22 cellular contexts compared by ENCODE assay signal in genomic region chr6:135310291-135310690, GRCh38.
DNase-seq lines count a peak whose midpoint lies in the region; ATAC-seq, FAIRE-seq and TF ChIP-seq lines count a peak whose summit lies in the region.
"Had no signal": no experiment of that assay in that cellular context is flagged by ENCODE, and none has a peak within 500 bp of the region (broad histone marks: within the 10 kb centered on the region; RNA-seq: fewer than 3 reads in every experiment).

No MANE protein-coding gene starts in this region.

- ATAC-seq in Right ventricle myocardium inferior (peak; percentile 37), right cardiac atrium (no peak), upper lobe of right lung (peak; percentile 56)
- ATAC-seq: activated CD8-positive, alpha-beta T cell treated with anti-CD3 and anti-CD28 coated beads for 36 hours; naive thymus-derived CD4-positive, alpha-beta T cell had no signal

- TF ChIP-seq POLR2A in stomach (IDR thresholded peaks at IDR 0.05), result no peak

- no peaks in the 10 kb centered on the region for H3K27me3 ChIP-seq in right cardiac atrium (ENCODE audit: control insufficient read depth, insufficient read depth)
- H3K27me3 ChIP-seq in upper lobe of right lung, result no peaks in the 10 kb centered on the region
- no peaks in the 10 kb centered on the region for H3K27me3 ChIP-seq in stomach
- no peaks in the 10 kb centered on the region for H3K27me3 ChIP-seq in small intestine (ENCODE audit: control insufficient read depth in 2 of 2, insufficient read depth in 2 of 2, low read length in 2 of 2)
- H3K27me3 ChIP-seq: ovary, sigmoid colon had no signal

- H3K27ac ChIP-seq in right cardiac atrium (ENCODE audit: low read length) (no peak overlapping the region), upper lobe of right lung (no peak overlapping the region), stomach (no peak overlapping the region), small intestine (ENCODE audit: low read depth in 1 of 2, low read length in 1 of 2) (no peak overlapping the region)
- H3K27ac ChIP-seq: ovary, sigmoid colon had no signal

- H3K9me3 ChIP-seq in right cardiac atrium (ENCODE audit: control insufficient read depth, low read length) (no peaks in the 10 kb centered on the region), upper lobe of right lung (no peaks in the 10 kb centered on the region), stomach (no peaks in the 10 kb centered on the region), small intestine (ENCODE audit: control insufficient read depth, low read depth) (no peaks in the 10 kb centered on the region)
- H3K9me3 ChIP-seq: ovary, sigmoid colon had no signal

- no peak for FAIRE-seq in small intestine (lab: Jason Lieb, UNC)
- FAIRE-seq: astrocyte had no signal

- DNase-seq in Right ventricle myocardium inferior (ENCODE audit: missing footprints), result no peak
- DNase-seq in right cardiac atrium, result no peak
- DNase-seq in MV-4-11 (lab: John Stamatoyannopoulos, UW), result peak; percentile 88
- DNase-seq in SKM-1 treated with dmso at 0.1 percent for 144 hours (lab: John Stamatoyannopoulos, UW; ENCODE audit: unreplicated experiment), result peak; percentile 70
- DNase-seq in upper lobe of right lung, result no peak
- no peak for DNase-seq in stomach
- no peak for DNase-seq in small intestine
- no peak for DNase-seq in T-helper 2 cell
- DNase-seq: activated CD8-positive, alpha-beta T cell treated with anti-CD3 and anti-CD28 coated beads for 36 hours; activated naive CD4-positive, alpha-beta T cell treated with anti-CD3 and anti-CD28 coated beads, Interleukin-2, amount 50 U/mL, for 16 hours; activated T-cell treated with anti-CD3 and anti-CD28 coated beads, Interleukin-2, amount 50 U/mL, for 24 hours; cerebellar nuclear complex; effector memory CD4-positive, alpha-beta T cell; head of caudate nucleus; HFFc6; naive thymus-derived CD4-positive, alpha-beta T cell; NCI-H2029; NCI-H69; ovary; sigmoid colon; stimulated activated CD4-positive, alpha-beta T cell treated with anti-CD3 and anti-CD28 coated beads, Interleukin-1b, Interleukin-23, amount 100 ng/mL, for 48 hours had no signal

- H3K36me3 ChIP-seq in upper lobe of right lung, result no peaks in the 10 kb centered on the region
- H3K36me3 ChIP-seq in stomach, result peaks cover 0 to 28% (median 0%) of the 10 kb centered on the region in 4 donors
- no peaks in the 10 kb centered on the region for H3K36me3 ChIP-seq in small intestine (ENCODE audit: control insufficient read depth in 2 of 2, insufficient read depth in 2 of 2, low read length in 2 of 2)
- H3K36me3 ChIP-seq: ovary, sigmoid colon had no signal

- TF ChIP-seq EP300 in stomach (IDR thresholded peaks at IDR 0.05), result no peak

- H3K4me1 ChIP-seq in right cardiac atrium (ENCODE audit: control insufficient read depth, insufficient read depth, low read length), result no peaks in the 10 kb centered on the region
- no peaks in the 10 kb centered on the region for H3K4me1 ChIP-seq in upper lobe of right lung
- H3K4me1 ChIP-seq in stomach, result peaks cover 0 to 12% (median 1%) of the 10 kb centered on the region in 4 donors
- H3K4me1 ChIP-seq in small intestine (ENCODE audit: control insufficient read depth in 2 of 2, insufficient read depth in 1 of 2, low read depth in 1 of 2, low read length in 1 of 2), result no peaks in the 10 kb centered on the region

- no peak for TF ChIP-seq CTCF in upper lobe of right lung (IDR thresholded peaks at IDR 0.05)
- TF ChIP-seq CTCF in stomach (IDR thresholded peaks at IDR 0.05), result no peak

- intact Hi-C loops in Right ventricle myocardium inferior (cut with DNase I), result no loop called here
- intact Hi-C loops in right cardiac atrium (cut with DNase I), result no loop called here
- intact Hi-C loops in upper lobe of right lung (cut with DNase I), result no loop called here
- intact Hi-C loops in stomach (cut with DNase I; ENCODE audit: low total_unique reads), result no loop called here

- H3K4me3 ChIP-seq in right cardiac atrium (ENCODE audit: low read length), result no peak overlapping the region
- H3K4me3 ChIP-seq in upper lobe of right lung, result no peak overlapping the region
- H3K4me3 ChIP-seq in stomach, result no peak overlapping the region
- H3K4me3 ChIP-seq in small intestine (ENCODE audit: low read depth in 1 of 2, low read length in 2 of 2), result no peak overlapping the region
- H3K4me3 ChIP-seq: ovary, sigmoid colon had no signal

- WGBS in right cardiac atrium, result 46% methylated on average over 1 of the region's 1 CpG
- 32 to 57% (median 52%) methylated on average over 1 of the region's 1 CpG for WGBS in stomach, 5 donors
- WGBS in small intestine, 3 donors, result 62 to 92% (median 86%) methylated on average over 1 of the region's 1 CpG

Comparison
In these comparisons a context has a peak if more than half of its experiments do, and no peak if none do; other contexts are left out.
1. ATAC-seq: peak in Right ventricle myocardium inferior (single experiment) and upper lobe of right lung (single experiment); none in right cardiac atrium (0 of 2).
2. DNase-seq: peak in MV-4-11 (single experiment) and SKM-1 treated with dmso at 0.1 percent for 144 hours (single experiment); none in Right ventricle myocardium inferior (single experiment), right cardiac atrium (0 of 3), upper lobe of right lung (single experiment), stomach (single experiment), small intestine (single experiment) and T-helper 2 cell (0 of 5).